In the genomic region with DNA sequence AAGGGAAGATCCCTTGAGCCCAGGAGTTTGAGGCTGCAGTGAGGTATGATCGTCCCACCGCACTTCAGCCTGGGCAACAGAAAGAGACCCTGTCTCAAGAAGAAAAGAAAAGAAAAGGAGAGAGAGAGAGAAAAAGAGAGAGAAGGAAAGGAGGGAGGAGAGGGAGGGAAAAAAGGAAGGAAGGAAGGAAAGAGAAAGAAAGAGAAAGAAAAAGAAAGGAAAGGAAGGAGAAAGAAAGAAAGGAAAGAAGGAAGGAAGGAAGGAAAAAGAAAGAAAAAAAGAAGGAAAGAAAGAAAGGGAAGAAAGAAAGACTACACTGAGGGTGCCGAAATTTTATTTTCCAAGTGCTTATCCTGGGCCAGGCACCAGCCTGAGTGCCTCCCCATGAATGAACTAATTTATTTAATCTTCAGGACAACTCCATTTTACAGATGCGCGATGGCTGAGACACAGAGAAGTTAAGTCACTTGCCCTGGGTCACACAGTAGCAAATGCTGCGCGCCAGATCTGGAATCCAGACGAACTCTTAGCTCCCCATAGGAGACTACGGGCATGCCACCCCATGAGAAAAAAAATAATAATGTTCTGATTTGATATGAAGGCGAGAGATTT, we compare ENCODE assay signal across 13 cellular contexts. TPM values are rescaled to one million over a fixed set of nuclear protein-coding genes. Genes with fewer than 3 reads are reported as not detected.
DNase-seq lines count a peak whose midpoint lies in the region; ATAC-seq and TF ChIP-seq lines count a peak whose summit lies in the region.
"Had no signal": no experiment of that assay in that cellular context is flagged by ENCODE, and none has a peak within 500 bp of the region (broad histone marks: within the 10 kb centered on the region; RNA-seq: fewer than 3 reads in every experiment).

No MANE protein-coding gene starts in this region.

- TF ChIP-seq CTCF in HEK293 (tag by site-specific recombination; IDR thresholded peaks at IDR 0.05) (no peak), ascending aorta (IDR thresholded peaks at IDR 0.05) (no peak), left lung (IDR thresholded peaks at IDR 0.05) (no peak), smooth muscle cell (IDR thresholded peaks at IDR 0.05; ENCODE audit: borderline replicate concordance, insufficient read depth, poor library complexity, severe bottlenecking) (no peak)

- no peak overlapping the region for H3K4me3 ChIP-seq in HEK293 (ENCODE audit: low read depth, low read length)
- peak overlapping the region; percentile 54 to 71 for H3K4me3 ChIP-seq in ascending aorta
- H3K4me3 ChIP-seq in left lung, result no peak overlapping the region
- H3K4me3 ChIP-seq in smooth muscle cell, result peak overlapping the region; percentile 65

- no peak for ATAC-seq in left lung

- no peak overlapping the region for H2AFZ ChIP-seq in smooth muscle cell (ENCODE audit: low read depth)

- 86% methylated on average over 10 of the region's 10 CpGs for WGBS in smooth muscle cell (ENCODE audit: low lambda C conversion rate)

- intact Hi-C loops in ascending aorta (cut with DNase I), result loop anchor here (10.0 kb wide), 1 partner anchor 644 kb away; the partner anchor contains the start of gene PPP1R12C
- intact Hi-C loops in left lung (cut with DNase I), result no loop called here
- intact Hi-C loops in activated T-helper 2 cell treated with anti-CD3 and anti-CD28 coated beads, Interferon-gamma antibody, Interleukin-2, Interleukin-4, amounts not matched to agents 10 μg/mL and 5 μg/mL and 100 μg/mL, durations not matched to agents 14 hours and 24 hours and 36 hours (cut with micrococcal nuclease), result no loop called here

- peaks cover 10% of the 10 kb centered on the region for H3K4me1 Mint-ChIP-seq in activated T-helper 2 cell treated with anti-CD3 and anti-CD28 coated beads, Interferon-gamma antibody, Interleukin-2, Interleukin-4, amounts not matched to agents 10 μg/mL and 5 μg/mL and 100 μg/mL, durations not matched to agents 14 hours and 24 hours and 36 hours (ENCODE audit: low read depth)

- peak overlapping the region; percentile 87 for H3K9ac ChIP-seq in smooth muscle cell (ENCODE audit: low read depth)

- peaks cover 25% of the 10 kb centered on the region for H3F3A ChIP-seq in smooth muscle cell (ENCODE audit: low read depth)

- peaks cover 18% of the 10 kb centered on the region for H4K20me1 ChIP-seq in smooth muscle cell (ENCODE audit: low read depth)

- no peaks in the 10 kb centered on the region for H3K9me3 Mint-ChIP-seq in activated T-helper 2 cell treated with anti-CD3 and anti-CD28 coated beads, Interferon-gamma antibody, Interleukin-2, Interleukin-4, amounts not matched to agents 10 μg/mL and 5 μg/mL and 100 μg/mL, durations not matched to agents 14 hours and 24 hours and 36 hours
- H3K9me3 Mint-ChIP-seq: activated naive CD8-positive, alpha-beta T cell treated with anti-CD3 and anti-CD28 coated beads, Interleukin-2, amount 10 ng/mL, durations not matched to agents 7 days and 5 days had no signal

- POLR2A ChIA-PET in HEK293 (lab: Yijun Ruan, JAX), result interaction anchor here (1.5 kb wide), 1 partner anchor 40 kb away, joined by 3 read pairs; no protein-coding TSS in a partner anchor

- H3K27me3 ChIP-seq in ascending aorta, result no peaks in the 10 kb centered on the region
- peaks cover 6 to 71% of the 10 kb centered on the region in 2 donors for H3K27me3 ChIP-seq in left lung
- no peaks in the 10 kb centered on the region for H3K27me3 ChIP-seq in smooth muscle cell (ENCODE audit: low read depth)

- no peak overlapping the region for H3K27ac Mint-ChIP-seq in activated T-helper 2 cell treated with anti-CD3 and anti-CD28 coated beads, Interferon-gamma antibody, Interleukin-2, Interleukin-4, amounts not matched to agents 10 μg/mL and 5 μg/mL and 100 μg/mL, durations not matched to agents 14 hours and 24 hours and 36 hours
- H3K27ac Mint-ChIP-seq: activated naive CD8-positive, alpha-beta T cell treated with anti-CD3 and anti-CD28 coated beads, Interleukin-2, amount 10 ng/mL, durations not matched to agents 7 days and 5 days had no signal

- H3K27ac ChIP-seq in HEK293 (ENCODE audit: extremely low read depth, low read depth, low read length), result no peak overlapping the region
- peak overlapping the region; percentile 81 for H3K27ac ChIP-seq in ascending aorta
- peak overlapping the region; percentile 65 to 77 for H3K27ac ChIP-seq in left lung
- H3K27ac ChIP-seq in smooth muscle cell (ENCODE audit: low read depth), result peak overlapping the region; percentile 61
- H3K27ac ChIP-seq: HL-60 had no signal

- H3K4me1 ChIP-seq in HEK293 (ENCODE audit: control insufficient read depth, insufficient read depth, low read length) (peaks cover 7% of the 10 kb centered on the region; the same call in 1 of the 2 replicates), ascending aorta (peaks cover 0 to 21% of the 10 kb centered on the region in 2 donors), left lung (peaks cover 19 to 28% of the 10 kb centered on the region in 2 donors), smooth muscle cell (ENCODE audit: low read depth) (peaks cover 11% of the 10 kb centered on the region)

- H3K36me3 Mint-ChIP-seq in activated T-helper 2 cell treated with anti-CD3 and anti-CD28 coated beads, Interferon-gamma antibody, Interleukin-2, Interleukin-4, amounts not matched to agents 10 μg/mL and 5 μg/mL and 100 μg/mL, durations not matched to agents 14 hours and 24 hours and 36 hours (ENCODE audit: low read depth), result no peaks in the 10 kb centered on the region
- H3K36me3 Mint-ChIP-seq: activated naive CD8-positive, alpha-beta T cell treated with anti-CD3 and anti-CD28 coated beads, Interleukin-2, amount 10 ng/mL, durations not matched to agents 7 days and 5 days had no signal

- H3K4me3 Mint-ChIP-seq in activated T-helper 2 cell treated with anti-CD3 and anti-CD28 coated beads, Interferon-gamma antibody, Interleukin-2, Interleukin-4, amounts not matched to agents 10 μg/mL and 5 μg/mL and 100 μg/mL, durations not matched to agents 14 hours and 24 hours and 36 hours (ENCODE audit: low read depth), result no peak overlapping the region
- H3K4me3 Mint-ChIP-seq: activated naive CD8-positive, alpha-beta T cell treated with anti-CD3 and anti-CD28 coated beads, Interleukin-2, amount 10 ng/mL, durations not matched to agents 7 days and 5 days had no signal

- H3K36me3 ChIP-seq in HEK293 (ENCODE audit: control insufficient read depth in 2 of 2, insufficient read depth in 1 of 2, low read length in 2 of 2) (no peaks in the 10 kb centered on the region), ascending aorta (peaks cover 0 to 3% of the 10 kb centered on the region in 2 donors), left lung (no peaks in the 10 kb centered on the region), smooth muscle cell (ENCODE audit: low read depth) (no peaks in the 10 kb centered on the region)

- peak overlapping the region; percentile 93 for H3K4me2 ChIP-seq in smooth muscle cell

- no peaks in the 10 kb centered on the region for H3K9me3 ChIP-seq in HEK293 (ENCODE audit: control insufficient read depth, insufficient read depth, low read depth, low read length)
- H3K9me3 ChIP-seq in ascending aorta, result no peaks in the 10 kb centered on the region
- H3K9me3 ChIP-seq in left lung, result no peaks in the 10 kb centered on the region
- no peaks in the 10 kb centered on the region for H3K9me3 ChIP-seq in smooth muscle cell (replicated peaks; ENCODE audit: low read depth)

- peak in 1 of 2 donors; percentile 59 for DNase-seq in ascending aorta (ENCODE audit: low spot score in 2 of 2)
- no peak for DNase-seq in left lung
- DNase-seq in smooth muscle cell (lab: John Stamatoyannopoulos, UW; ENCODE audit: unreplicated experiment), result no peak
- no peak for DNase-seq in 8988T
- no peak for DNase-seq in HCEC 1CT
- DNase-seq in activated T-helper 2 cell treated with anti-CD3 and anti-CD28 coated beads, Interferon-gamma antibody, Interleukin-2, Interleukin-4, amounts not matched to agents 10 μg/mL and 5 μg/mL and 100 μg/mL, durations not matched to agents 14 hours and 24 hours and 36 hours (ENCODE audit: low spot score), result no peak
- DNase-seq: NCI-H1694 treated with DMSO at 0.1 percent for 48 hours; stimulated activated naive CD4-positive, alpha-beta T cell treated with Interleukin-2 at 50 U/mL for 16 hours had no signal

- H3K27me3 Mint-ChIP-seq in activated T-helper 2 cell treated with anti-CD3 and anti-CD28 coated beads, Interferon-gamma antibody, Interleukin-2, Interleukin-4, amounts not matched to agents 10 μg/mL and 5 μg/mL and 100 μg/mL, durations not matched to agents 14 hours and 24 hours and 36 hours (ENCODE audit: low read depth), result peaks cover 41% of the 10 kb centered on the region

- peaks cover 21% of the 10 kb centered on the region for H3K79me2 ChIP-seq in smooth muscle cell (ENCODE audit: low read depth)

- CTCF ChIA-PET in HEK293 (lab: Yijun Ruan, JAX), result interaction anchor here (0.7 to 3.7 kb wide), 2 partner anchors 10 to 81 kb away, joined by 3 to 34 read pairs; no protein-coding TSS in a partner anchor

RNA-seq across cellular contexts. Expression of gene CDC42EP5, which starts 2.7 kb away (rescaled TPM):
- total RNA-seq in ascending aorta (153 TPM), left lung (10 to 100 TPM; 20.4 to 29.8 TPM), smooth muscle cell (33.6 and 74.0 TPM in 2 replicates)
- 94.1 and 99.8 TPM in 2 replicates for polyA plus RNA-seq in smooth muscle cell
- total RNA-seq in activated T-helper 2 cell treated with anti-CD3 and anti-CD28 coated beads, Interferon-gamma antibody, Interleukin-2, Interleukin-4, amounts not matched to agents 10 μg/mL and 5 μg/mL and 100 μg/mL, durations not matched to agents 14 hours and 24 hours and 36 hours, result 1.0 TPM in 1 of 2 replicates, not detected in the other
- total RNA-seq: activated naive CD8-positive, alpha-beta T cell treated with anti-CD3 and anti-CD28 coated beads, Interleukin-2, amount 10 ng/mL, durations not matched to agents 7 days and 5 days had no signal

RNA-seq across cellular contexts. Expression of gene LENG9, which starts 6.8 kb away (rescaled TPM):
- 10.1 TPM for total RNA-seq in ascending aorta
- 1 to 10 TPM; 5.4 to 8.8 TPM for total RNA-seq in left lung
- total RNA-seq in smooth muscle cell, result 1.7 and 4.1 TPM in 2 replicates
- 0.57 and 1.3 TPM in 2 replicates for polyA plus RNA-seq in smooth muscle cell
- total RNA-seq in activated T-helper 2 cell treated with anti-CD3 and anti-CD28 coated beads, Interferon-gamma antibody, Interleukin-2, Interleukin-4, amounts not matched to agents 10 μg/mL and 5 μg/mL and 100 μg/mL, durations not matched to agents 14 hours and 24 hours and 36 hours, result 7.5 and 8.1 TPM in 2 replicates

RNA-seq across cellular contexts. Expression of gene LENG8, which starts 21.4 kb away (rescaled TPM):
- total RNA-seq in ascending aorta, result 402 TPM
- 100 to 1,000 TPM; 138 to 144 TPM for total RNA-seq in left lung
- total RNA-seq in smooth muscle cell, result 32.9 and 39.2 TPM in 2 replicates
- polyA plus RNA-seq in smooth muscle cell, result 27.6 and 60.1 TPM in 2 replicates
- total RNA-seq in activated T-helper 2 cell treated with anti-CD3 and anti-CD28 coated beads, Interferon-gamma antibody, Interleukin-2, Interleukin-4, amounts not matched to agents 10 μg/mL and 5 μg/mL and 100 μg/mL, durations not matched to agents 14 hours and 24 hours and 36 hours, result 203 and 209 TPM in 2 replicates

RNA-seq across cellular contexts. Expression of gene LAIR2, which starts 32.2 kb away (rescaled TPM):
- total RNA-seq in ascending aorta (not detected), left lung (1 to 10 TPM; 1.0 to 1.4 TPM), smooth muscle cell (not detected in 2 replicates)
- not detected in 2 replicates for polyA plus RNA-seq in smooth muscle cell
- total RNA-seq in activated T-helper 2 cell treated with anti-CD3 and anti-CD28 coated beads, Interferon-gamma antibody, Interleukin-2, Interleukin-4, amounts not matched to agents 10 μg/mL and 5 μg/mL and 100 μg/mL, durations not matched to agents 14 hours and 24 hours and 36 hours, result 76.8 and 77.7 TPM in 2 replicates
- total RNA-seq: H7, RPMI7951 had no signal

RNA-seq across cellular contexts. Expression of gene TTYH1, which starts 55.1 kb away (rescaled TPM):
- total RNA-seq in ascending aorta, result 58.4 TPM
- not detected for total RNA-seq in left lung
- total RNA-seq in smooth muscle cell, result 0.40 and 2.6 TPM in 2 replicates
- 0.65 and 2.1 TPM in 2 replicates for polyA plus RNA-seq in smooth muscle cell
- 0.50 TPM in 1 of 2 replicates, not detected in the other for total RNA-seq in activated T-helper 2 cell treated with anti-CD3 and anti-CD28 coated beads, Interferon-gamma antibody, Interleukin-2, Interleukin-4, amounts not matched to agents 10 μg/mL and 5 μg/mL and 100 μg/mL, durations not matched to agents 14 hours and 24 hours and 36 hours
- total RNA-seq: RPMI7951 had no signal

Comparison
In these comparisons a context has a peak if more than half of its experiments do, and no peak if none do; other contexts are left out.
1. H3K4me3 ChIP-seq: peak in ascending aorta (2 of 2) and smooth muscle cell (single experiment); none in HEK293 (single experiment) and left lung (0 of 2).
2. RNA of gene CDC42EP5, which starts 2.7 kb away (total RNA-seq): 153 TPM in ascending aorta (single experiment), 33.6 to 74.0 TPM in smooth muscle cell and 20.4 to 29.8 TPM in left lung; 1.0 TPM in activated T-helper 2 cell treated with anti-CD3 and anti-CD28 coated beads, Interferon-gamma antibody, Interleukin-2, Interleukin-4, amounts not matched to agents 10 μg/mL and 5 μg/mL and 100 μg/mL, durations not matched to agents 14 hours and 24 hours and 36 hours; every median in the first group is over 10 times any median in the second.